7 cellular contexts compared by ENCODE assay signal in genomic region chr7:151249034-151249731, GRCh38. TPM values are rescaled to one million over a fixed set of nuclear protein-coding genes. Genes with fewer than 3 reads are reported as not detected.
DNase-seq lines count a peak whose midpoint lies in the region; ATAC-seq lines count a peak whose summit lies in the region.

No MANE protein-coding gene starts in this region.

- peak overlapping the region; percentile 10 for H4K12ac ChIP-seq in trophoblast cell (ENCODE audit: low read depth, low read length)

- DNase-seq in G401 (ENCODE audit: low spot score), result peak; percentile 67
- DNase-seq in NCI-H526 treated with DMSO at 0.1 percent for 48 hours (lab: John Stamatoyannopoulos, UW), result peak; percentile 44
- DNase-seq in amygdala (lab: John Stamatoyannopoulos, UW), result peak in 31 of 56 donors; percentile 30 to 78 (median 58)
- peak; percentile 86 for DNase-seq in left ventricle myocardium superior
- peak; percentile 27 to 70 for DNase-seq in trophoblast cell
- DNase-seq in NCI-H345 (lab: John Stamatoyannopoulos, UW), result no peak

- H3K4ac ChIP-seq in trophoblast cell (ENCODE audit: low read depth, low read length), result peak overlapping the region; percentile 5

- peak overlapping the region; percentile 91 for H3K4me2 ChIP-seq in trophoblast cell (ENCODE audit: low read length)

- peaks cover 23 to 61% of the 10 kb centered on the region in 2 experiments for H3K4me1 ChIP-seq in trophoblast cell (ENCODE audit: control insufficient read depth in 1 of 2, insufficient read depth in 2 of 2, low read length in 2 of 2)

- H3K9ac ChIP-seq in trophoblast cell (ENCODE audit: low read length), result peak overlapping the region; percentile 6

- H3K23ac ChIP-seq in trophoblast cell (ENCODE audit: low read length), result no peak overlapping the region

- WGBS in trophoblast cell (ENCODE audit: extremely low coverage, insufficient coverage, insufficient read length), result no CpG with 5 or more reads among the region's 45 CpGs

- H3K36me3 ChIP-seq in trophoblast cell (ENCODE audit: control insufficient read depth in 1 of 2, insufficient read depth in 2 of 2, low read length in 2 of 2), result no peaks in the 10 kb centered on the region

- H3K79me2 ChIP-seq in trophoblast cell (ENCODE audit: control insufficient read depth, insufficient read depth, low read length, poor library complexity), result peaks cover 9% of the 10 kb centered on the region

- H2BK5ac ChIP-seq in trophoblast cell (ENCODE audit: low read depth, low read length, poor library complexity), result peak overlapping the region; percentile 65

- H3K79me1 ChIP-seq in trophoblast cell (ENCODE audit: low read length), result peaks cover 30% of the 10 kb centered on the region

- peak overlapping the region; percentile 58 for H4K8ac ChIP-seq in trophoblast cell (ENCODE audit: low read depth, low read length)

- ATAC-seq in left ventricle myocardium superior (peak; percentile 39), HG03039 (IDR thresholded peaks at IDR 0.05; ENCODE audit: unreplicated experiment) (no peak)

- H2BK120ac ChIP-seq in trophoblast cell (ENCODE audit: insufficient read depth, low read length, poor library complexity), result peak overlapping the region; percentile 24

- peak overlapping the region; percentile 38 for H4K91ac ChIP-seq in trophoblast cell (ENCODE audit: low read depth, low read length)

- peak overlapping the region; percentile 39 for H3K18ac ChIP-seq in trophoblast cell (ENCODE audit: low read length)

- in situ Hi-C loops in G401 (cut with HindIII; ENCODE audit: low sequenced_read_pairs), result no loop called here

- peak overlapping the region; percentile 13 for H2BK12ac ChIP-seq in trophoblast cell (ENCODE audit: low read length)

- intact Hi-C loops in left ventricle myocardium superior (cut with micrococcal nuclease), result no loop called here

- peak overlapping the region; percentile 76 for H2AFZ ChIP-seq in trophoblast cell (ENCODE audit: insufficient read depth, low read length, poor library complexity)

- no peaks in the 10 kb centered on the region for H3K9me3 ChIP-seq in trophoblast cell (ENCODE audit: insufficient read depth, low read depth, low read length)

- peaks cover 6% of the 10 kb centered on the region for H3K27me3 ChIP-seq in trophoblast cell (ENCODE audit: insufficient read depth, low read length)

- H3K27ac ChIP-seq in trophoblast cell (ENCODE audit: low read depth, low read length), result peak overlapping the region; percentile 90

- H2AK5ac ChIP-seq in trophoblast cell (ENCODE audit: low read length), result peak overlapping the region; percentile 19

- H3K4me3 ChIP-seq in trophoblast cell (ENCODE audit: low read depth, low read length), result peak overlapping the region; percentile 54

- H3K14ac ChIP-seq in trophoblast cell (ENCODE audit: low read length), result peak overlapping the region; percentile 61

RNA-seq across cellular contexts. Expression of gene SMARCD3, which starts 0.7 kb away (rescaled TPM):
- total RNA-seq in G401 (2014; rRNA removed; shearing (Covaris generic)), result 65.7 and 68.2 TPM in 2 replicates
- 132 TPM for total RNA-seq in left ventricle myocardium superior
- 11.3 and 11.7 TPM in 2 replicates for polyA plus RNA-seq in trophoblast cell (2013)

RNA-seq across cellular contexts. Expression of gene CHPF2, which starts 16.9 kb away (rescaled TPM):
- 22.3 and 31.1 TPM in 2 replicates for total RNA-seq in G401 (2014; rRNA removed; shearing (Covaris generic))
- total RNA-seq in left ventricle myocardium superior, result 12.1 TPM
- polyA plus RNA-seq in trophoblast cell (2013), result 22.6 and 24.6 TPM in 2 replicates

RNA-seq across cellular contexts. Expression of gene ABCF2, which starts 22.2 kb away (rescaled TPM):
- total RNA-seq in G401 (2014; rRNA removed; shearing (Covaris generic)), result 63.0 and 99.0 TPM in 2 replicates
- total RNA-seq in left ventricle myocardium superior, result 27.6 TPM
- polyA plus RNA-seq in trophoblast cell (2013), result 25.9 and 26.8 TPM in 2 replicates

RNA-seq across cellular contexts. Expression of gene H2BK1, which starts 38.9 kb away (rescaled TPM):
- total RNA-seq in G401 (2014; rRNA removed; shearing (Covaris generic)), result not detected in 2 replicates
- total RNA-seq in left ventricle myocardium superior, result not detected
- not detected in 2 replicates for polyA plus RNA-seq in trophoblast cell (2013)
